ENCODE assay signal across 17 cellular contexts in the genomic region with DNA sequence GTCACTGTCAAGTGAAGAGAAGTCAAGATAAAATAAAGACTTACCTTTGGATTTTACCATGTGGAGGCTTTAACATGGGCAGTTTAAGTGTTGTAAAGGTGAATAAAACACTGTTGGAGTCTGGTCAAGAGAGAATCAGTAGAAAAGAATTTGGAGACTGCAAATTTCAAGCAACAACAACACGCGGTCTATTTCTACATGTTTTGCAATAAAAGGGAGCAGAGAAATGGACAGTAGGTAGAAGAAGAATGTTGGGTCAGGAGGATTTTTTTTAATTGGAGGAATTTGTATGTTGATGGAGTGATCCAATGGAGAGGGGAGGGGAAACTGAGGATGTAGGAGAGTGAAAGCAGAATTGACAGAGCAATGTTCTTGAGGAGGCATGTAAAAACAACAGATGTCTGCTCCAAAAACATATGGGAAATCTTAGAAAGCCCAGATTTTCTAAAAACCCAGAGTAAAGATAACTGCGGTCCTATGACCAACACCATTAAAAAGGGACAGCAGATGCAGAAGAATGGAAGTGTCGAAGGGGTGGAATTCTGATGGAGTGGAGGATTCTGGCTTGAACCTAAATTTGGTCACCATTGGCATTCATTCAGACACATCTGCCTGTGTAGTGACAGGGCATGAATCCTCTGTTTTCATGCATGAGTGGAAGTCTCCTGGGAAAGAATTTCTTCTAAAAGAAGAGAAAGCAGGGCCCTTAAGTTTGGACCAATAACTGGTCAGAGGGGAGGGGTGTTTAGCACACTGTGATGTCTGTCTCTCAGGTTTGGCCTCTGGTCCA.
"Had no signal": no experiment of that assay in that cellular context is flagged by ENCODE, and none has a peak within 500 bp of the region (broad histone marks: within the 10 kb centered on the region; RNA-seq: fewer than 3 reads in every experiment).

No MANE protein-coding gene starts in this region.

- H3K27me3 ChIP-seq: esophagus squamous epithelium, suprapubic skin had no signal

- H3K27ac ChIP-seq: esophagus squamous epithelium, psoas muscle, skin epidermis, suprapubic skin had no signal

- H3K4me3 ChIP-seq: esophagus squamous epithelium, mucosa of descending colon, psoas muscle, skin epidermis, suprapubic skin had no signal

- ATAC-seq: effector memory CD8-positive, alpha-beta T cell; left ventricle myocardium superior; mucosa of descending colon; naive thymus-derived CD4-positive, alpha-beta T cell; psoas muscle; right cardiac atrium had no signal

- H3K4me1 ChIP-seq: esophagus squamous epithelium, psoas muscle, suprapubic skin had no signal

- H3K36me3 ChIP-seq: esophagus squamous epithelium, suprapubic skin had no signal

- H3K9me3 ChIP-seq: esophagus squamous epithelium, mucosa of descending colon, psoas muscle, suprapubic skin had no signal

- DNase-seq: activated CD4-positive, alpha-beta T cell treated with anti-CD3 and anti-CD28 coated beads, Interleukin-2, amount 50 U/mL, for 4 hours; activated gamma-delta T cell; amniotic stem cell; effector memory CD8-positive, alpha-beta T cell; esophagus squamous epithelium; foreskin melanocyte; glutamatergic neuron; hypothalamus; kidney; left ventricle myocardium superior; mucosa of descending colon; naive thymus-derived CD4-positive, alpha-beta T cell; psoas muscle; right cardiac atrium had no signal

- FAIRE-seq: kidney, TTC549 had no signal
